Comparison of ENCODE assay signal across 1 cellular context in genomic region chr5:132498686-132499271, GRCh38.
TF ChIP-seq lines count a peak whose summit lies in the region.

No MANE protein-coding gene starts in this region.

TF ChIP-seq in SK-N-SH, 30 proteins besides CTCF, POLR2A, EP300 and RAD21 (continued from another document):
- 0 out of 2 replicates have a peak, but pooled peaks have one; percentile 21 for TF ChIP-seq PBX3 (IDR thresholded peaks at IDR 0.05)
TF ChIP-seq in SK-N-SH: peak in this region for 1.
